15 cellular contexts compared by ENCODE assay signal in genomic region chr7:155211173-155211572, GRCh38.
DNase-seq lines count a peak whose midpoint lies in the region; ATAC-seq, FAIRE-seq and TF ChIP-seq lines count a peak whose summit lies in the region.
"Had no signal": no experiment of that assay in that cellular context is flagged by ENCODE, and none has a peak within 500 bp of the region (broad histone marks: within the 10 kb centered on the region; RNA-seq: fewer than 3 reads in every experiment).

No MANE protein-coding gene starts in this region.

- H3K36me3 Mint-ChIP-seq in Caco-2 (ENCODE audit: insufficient read depth, unreplicated experiment) (no peaks in the 10 kb centered on the region), type B pancreatic cell (no peaks in the 10 kb centered on the region)
- H3K36me3 Mint-ChIP-seq: CD4-positive, alpha-beta memory T cell had no signal

- BruUV-seq in Caco-2 (replicated peaks; lab: Mats Ljungman, UMichigan) = no TSS peak

- H3K4me1 Mint-ChIP-seq in Caco-2 (ENCODE audit: low read depth, unreplicated experiment) (peaks cover 11% of the 10 kb centered on the region), type B pancreatic cell (ENCODE audit: unreplicated experiment) (peaks cover 25% of the 10 kb centered on the region)

- H3K4me1 ChIP-seq in Caco-2 (peaks cover 17% of the 10 kb centered on the region), HEK293 (ENCODE audit: control insufficient read depth, insufficient read depth, low read length) (no peaks in the 10 kb centered on the region), kidney (ENCODE audit: control insufficient read depth in 1 of 2, insufficient read depth in 1 of 2, low read depth in 1 of 2, low read length in 2 of 2) (peaks cover 0 to 9% of the 10 kb centered on the region in 2 donors)

- H3K9me3 ChIP-seq in Caco-2 (no peaks in the 10 kb centered on the region), HEK293 (ENCODE audit: control insufficient read depth, insufficient read depth, low read depth, low read length) (no peaks in the 10 kb centered on the region), kidney (ENCODE audit: control insufficient read depth in 1 of 2, low read length in 2 of 2) (no peaks in the 10 kb centered on the region)
- H3K9me3 ChIP-seq: BE2C had no signal

- H3K27me3 Mint-ChIP-seq in Caco-2 (ENCODE audit: insufficient read depth, unreplicated experiment) (no peaks in the 10 kb centered on the region), type B pancreatic cell (peaks cover 3% of the 10 kb centered on the region)

- H3K4me3 ChIP-seq in Caco-2 (ENCODE audit: low read depth, low read length) (no peak overlapping the region), HEK293 (ENCODE audit: low read depth, low read length) (no peak overlapping the region), kidney (ENCODE audit: low read length in 2 of 2) (no peak overlapping the region)

- H3K27me3 ChIP-seq in Caco-2 (replicated peaks; ENCODE audit: control insufficient read depth, insufficient read depth, low read length) = no peaks in the 10 kb centered on the region

- no peak for TF ChIP-seq CTCF in Caco-2 (IDR thresholded peaks at IDR 0.05; ENCODE audit: insufficient read depth in 1 of 2, low read depth in 1 of 2, low read length in 1 of 2, severe bottlenecking in 1 of 2, unreplicated experiment in 1 of 2)
- TF ChIP-seq CTCF in HEK293 (tag by site-specific recombination; IDR thresholded peaks at IDR 0.05) = no peak
- TF ChIP-seq CTCF in kidney (IDR thresholded peaks at IDR 0.05; ENCODE audit: borderline replicate concordance, extremely low read depth, insufficient read depth) = no peak
- TF ChIP-seq CTCF in type B pancreatic cell (conservative IDR thresholded peaks at IDR 0.05) = no peak

- CTCF ChIA-PET in Caco-2 (lab: Charles Lee) = no interaction called here
- CTCF ChIA-PET in HEK293 (lab: Yijun Ruan, JAX) = no interaction called here

- no peak for TF ChIP-seq POLR2A in GM12892 (IDR thresholded peaks at IDR 0.05; ENCODE audit: low read depth, low read length)

- H3K27ac ChIP-seq in HEK293 (ENCODE audit: extremely low read depth, low read depth, low read length) (no peak overlapping the region), kidney (ENCODE audit: low read depth in 2 of 2, low read length in 2 of 2) (no peak overlapping the region)
- H3K27ac ChIP-seq: C4-2B, HL-60 had no signal

- FAIRE-seq in kidney (lab: Jason Lieb, UNC) (no peak), GM12892 (lab: Jason Lieb, UNC) (no peak)
- FAIRE-seq: A204.1 had no signal

- H3K27ac Mint-ChIP-seq in Caco-2 (ENCODE audit: unreplicated experiment) = peak overlapping the region; percentile 53
- peak overlapping the region; percentile 55 for H3K27ac Mint-ChIP-seq in type B pancreatic cell

- no peak for ATAC-seq in HG03280 (IDR thresholded peaks at IDR 0.05; ENCODE audit: unreplicated experiment)

- H3K9me3 Mint-ChIP-seq in Caco-2 (ENCODE audit: unreplicated experiment) (peaks cover 24% of the 10 kb centered on the region), type B pancreatic cell (no peaks in the 10 kb centered on the region)
- H3K9me3 Mint-ChIP-seq: CD4-positive, alpha-beta memory T cell had no signal

- no peak overlapping the region for H3K9ac ChIP-seq in kidney (ENCODE audit: low read length in 2 of 2)

- H3K4me3 Mint-ChIP-seq in Caco-2 (ENCODE audit: unreplicated experiment) (no peak overlapping the region), type B pancreatic cell (no peak overlapping the region)
- H3K4me3 Mint-ChIP-seq: CD4-positive, alpha-beta memory T cell had no signal

- no peaks in the 10 kb centered on the region for H3K36me3 ChIP-seq in Caco-2 (ENCODE audit: control insufficient read depth, insufficient read depth, low read length)
- no peaks in the 10 kb centered on the region for H3K36me3 ChIP-seq in HEK293 (ENCODE audit: control insufficient read depth in 2 of 2, insufficient read depth in 1 of 2, low read length in 2 of 2)
- no peaks in the 10 kb centered on the region for H3K36me3 ChIP-seq in kidney (ENCODE audit: control insufficient read depth in 1 of 2, insufficient read depth in 2 of 2, low read length in 2 of 2)
- H3K36me3 ChIP-seq: BE2C had no signal

- DNase-seq in Caco-2 (no peak), kidney (peak; percentile 4), type B pancreatic cell (ENCODE audit: extremely low spot score, unreplicated experiment) (no peak), GM12892 (ENCODE audit: insufficient read length) (no peak), NCI-H187 treated with DMSO at 0.1 percent for 48 hours (lab: John Stamatoyannopoulos, UW) (no peak)
- DNase-seq: BE2C; CD4-positive, alpha-beta memory T cell; DND-41; GDM1; HCEC 1CT had no signal

- POLR2A ChIA-PET in Caco-2 (lab: Charles Lee) (no interaction called here), HEK293 (lab: Yijun Ruan, JAX) (no interaction called here)

- intact Hi-C loops in Caco-2 (cut with micrococcal nuclease; ENCODE audit: unreplicated experiment) = loop anchor here (5.0 kb wide), 1 partner anchor 86 kb away; the partner anchor contains the start of gene INSIG1
- intact Hi-C loops in kidney (cut with DNase I) = no loop called here

TF ChIP-seq in HEK293, 187 proteins besides CTCF, POLR2A, EP300 and RAD21:
- TF ChIP-seq SCRT2 (tag by site-specific recombination; IDR thresholded peaks at IDR 0.05) = peak; percentile 52
- TF ChIP-seq ZNF692 (tag by site-specific recombination; IDR thresholded peaks at IDR 0.05) = no peak
TF ChIP-seq in HEK293: peak in this region for 1.
